In the genomic region with DNA sequence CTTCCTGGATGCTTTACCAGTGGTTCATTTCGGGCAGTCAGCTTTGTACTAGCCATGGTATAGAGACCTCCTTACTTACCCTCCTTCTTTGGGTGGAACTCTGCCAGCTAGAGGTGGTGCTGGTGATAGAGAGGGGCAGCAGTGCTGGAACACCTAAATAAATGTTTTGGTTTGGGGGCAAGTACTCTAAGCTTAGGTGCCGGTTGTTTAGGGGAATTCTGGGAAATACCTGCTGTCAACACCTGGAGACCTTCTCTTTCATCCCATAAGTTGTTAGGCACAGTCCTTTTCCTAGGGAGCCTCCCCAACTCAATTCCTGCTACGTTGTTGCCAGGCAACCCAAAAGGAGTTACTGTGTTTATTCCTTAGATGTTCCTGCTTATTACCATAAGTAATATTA, we compare ENCODE assay signal across 2 cellular contexts.
TF ChIP-seq lines count a peak whose summit lies in the region.

No MANE protein-coding gene starts in this region.

TF ChIP-seq in HCT116, 20 proteins besides CTCF, POLR2A, EP300 and RAD21:
- TF ChIP-seq EGR1 (IDR thresholded peaks at IDR 0.05; ENCODE audit: low read depth) (no peak), REST (IDR thresholded peaks at IDR 0.05; ENCODE audit: low read depth) (no peak), ZFX (IDR thresholded peaks at IDR 0.05) (no peak), EZH2 (IDR thresholded peaks at IDR 0.05) (no peak), ATF3 (IDR thresholded peaks at IDR 0.05) (no peak), JUND (IDR thresholded peaks at IDR 0.05) (no peak), YY1 (IDR thresholded peaks at IDR 0.05; ENCODE audit: extremely low read depth, insufficient replicate concordance, low read depth, low read length) (no peak), EZH2phosphoT487 (IDR thresholded peaks at IDR 0.05; ENCODE audit: borderline replicate concordance) (no peak), TCF7L2 (IDR thresholded peaks at IDR 0.05; ENCODE audit: borderline replicate concordance, extremely low read depth, insufficient read depth, insufficient read length) (no peak), SIN3A (IDR thresholded peaks at IDR 0.05; ENCODE audit: low read depth) (no peak), CBX3 (IDR thresholded peaks at IDR 0.05; ENCODE audit: low read depth) (no peak), ELF1 (IDR thresholded peaks at IDR 0.05; ENCODE audit: borderline replicate concordance, low read depth) (no peak), CEBPB (IDR thresholded peaks at IDR 0.05; ENCODE audit: low read depth) (no peak), MAX (IDR thresholded peaks at IDR 0.05) (no peak), SRF (IDR thresholded peaks at IDR 0.05; ENCODE audit: low read depth) (no peak), POLR2AphosphoS5 (IDR thresholded peaks at IDR 0.05; ENCODE audit: low read depth, low read length) (no peak), ZNF274 (IDR thresholded peaks at IDR 0.05; ENCODE audit: low read depth, low read length) (no peak), SP1 (IDR thresholded peaks at IDR 0.05; ENCODE audit: low read depth) (no peak)
- TF ChIP-seq, protein P1, sequence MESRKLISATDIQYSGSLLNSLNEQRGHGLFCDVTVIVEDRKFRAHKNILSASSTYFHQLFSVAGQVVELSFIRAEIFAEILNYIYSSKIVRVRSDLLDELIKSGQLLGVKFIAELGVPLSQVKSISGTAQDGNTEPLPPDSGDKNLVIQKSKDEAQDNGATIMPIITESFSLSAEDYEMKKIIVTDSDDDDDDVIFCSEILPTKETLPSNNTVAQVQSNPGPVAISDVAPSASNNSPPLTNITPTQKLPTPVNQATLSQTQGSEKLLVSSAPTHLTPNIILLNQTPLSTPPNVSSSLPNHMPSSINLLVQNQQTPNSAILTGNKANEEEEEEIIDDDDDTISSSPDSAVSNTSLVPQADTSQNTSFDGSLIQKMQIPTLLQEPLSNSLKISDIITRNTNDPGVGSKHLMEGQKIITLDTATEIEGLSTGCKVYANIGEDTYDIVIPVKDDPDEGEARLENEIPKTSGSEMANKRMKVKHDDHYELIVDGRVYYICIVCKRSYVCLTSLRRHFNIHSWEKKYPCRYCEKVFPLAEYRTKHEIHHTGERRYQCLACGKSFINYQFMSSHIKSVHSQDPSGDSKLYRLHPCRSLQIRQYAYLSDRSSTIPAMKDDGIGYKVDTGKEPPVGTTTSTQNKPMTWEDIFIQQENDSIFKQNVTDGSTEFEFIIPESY (IDR thresholded peaks at IDR 0.05; ENCODE audit: extremely low read depth, insufficient replicate concordance, low read length): no peak

TF ChIP-seq in K562, 482 proteins besides CTCF, POLR2A, EP300 and RAD21:
- peak; percentile 30; the same call in 1 of the 2 replicates for TF ChIP-seq RFX1 (IDR thresholded peaks at IDR 0.05)
- TF ChIP-seq MNT (conservative IDR thresholded peaks at IDR 0.05): no peak
- TF ChIP-seq KDM1A (IDR thresholded peaks at IDR 0.05): no peak
